In genomic region chr6:139240161-139241010, GRCh38 we compare ENCODE assay signal across 9 cellular contexts. TPM values are rescaled to one million over a fixed set of nuclear protein-coding genes. Genes with fewer than 3 reads are reported as not detected.
DNase-seq lines count a peak whose midpoint lies in the region; ATAC-seq and TF ChIP-seq lines count a peak whose summit lies in the region.
"Had no signal": no experiment of that assay in that cellular context is flagged by ENCODE, and none has a peak within 500 bp of the region (broad histone marks: within the 10 kb centered on the region; RNA-seq: fewer than 3 reads in every experiment).

No MANE protein-coding gene starts in this region.

- H3K36me3 ChIP-seq in heart right ventricle (peaks cover 0 to 48% (median 0%) of the 10 kb centered on the region in 9 donors), SJCRH30 (no peaks in the 10 kb centered on the region), aorta (ENCODE audit: control insufficient read depth in 1 of 2, insufficient read depth in 2 of 2, low read length in 1 of 2) (no peaks in the 10 kb centered on the region)

- H3K9me3 ChIP-seq in heart right ventricle (no peaks in the 10 kb centered on the region), SJCRH30 (replicated peaks) (no peaks in the 10 kb centered on the region), aorta (ENCODE audit: control insufficient read depth, low read length) (no peaks in the 10 kb centered on the region)

- H3K27ac ChIP-seq in heart right ventricle (peak overlapping the region in 6 of 10 donors; percentile 6 to 47 (median 21)), SJCRH30 (no peak overlapping the region), aorta (ENCODE audit: low read depth in 1 of 2, low read length in 2 of 2) (peak overlapping the region; percentile 76 to 80)

- H3K4me3 ChIP-seq in heart right ventricle (no peak overlapping the region), SJCRH30 (no peak overlapping the region), aorta (ENCODE audit: low read length in 2 of 2) (no peak overlapping the region)

- TF ChIP-seq CTCF in heart right ventricle (IDR thresholded peaks at IDR 0.05): no peak

- DNase-seq in heart right ventricle: no peak
- no peak for DNase-seq in left ventricle myocardium superior
- peak; percentile 45 to 58 for DNase-seq in SJCRH30
- DNase-seq in glomerular endothelial cell (ENCODE audit: extremely low read depth, low read depth, low spot score): peak; percentile 51
- DNase-seq in aorta: no peak
- no peak for DNase-seq in HuH-7 (ENCODE audit: low spot score)
- DNase-seq: activated effector memory CD4-positive, alpha-beta T cell treated with anti-CD3 and anti-CD28 coated beads, Interleukin-2, amount 50 U/mL, for 16 hours had no signal

- H3K4me1 ChIP-seq in heart right ventricle: peaks cover 0 to 24% (median 9%) of the 10 kb centered on the region in 9 donors
- peaks cover 9% of the 10 kb centered on the region; the same call in 1 of the 2 replicates for H3K4me1 ChIP-seq in SJCRH30
- H3K4me1 ChIP-seq in aorta (ENCODE audit: control insufficient read depth in 1 of 2, insufficient read depth in 2 of 2, low read length in 2 of 2): peaks cover 0 to 10% of the 10 kb centered on the region in 2 donors

- ATAC-seq in heart right ventricle: peak in 1 of 8 donors; percentile 27
- no peak for ATAC-seq in left ventricle myocardium superior
- ATAC-seq in aorta (ENCODE audit: low FRiP score): peak; percentile 68
- ATAC-seq in HG03439 (IDR thresholded peaks at IDR 0.05; ENCODE audit: unreplicated experiment): no peak
- no peak for ATAC-seq in GM19467 (IDR thresholded peaks at IDR 0.05; ENCODE audit: unreplicated experiment)

- WGBS in heart right ventricle, 2 donors: 31 to 43% methylated on average over 2 of the region's 2 CpGs
- WGBS in aorta, 2 donors: 0 to 5% methylated on average over 2 of the region's 2 CpGs

- intact Hi-C loops in heart right ventricle (cut with DNase I): no loop called here
- intact Hi-C loops in left ventricle myocardium superior (cut with micrococcal nuclease): no loop called here
- intact Hi-C loops in aorta (cut with DNase I): loop anchor here in 1 of 2 donors (5.0 kb wide), 1 partner anchor 97 kb away; no protein-coding TSS in a partner anchor

- H3K27me3 ChIP-seq in heart right ventricle (no peaks in the 10 kb centered on the region), SJCRH30 (no peaks in the 10 kb centered on the region), aorta (ENCODE audit: control insufficient read depth in 1 of 2, insufficient read depth in 2 of 2, low read length in 1 of 2) (no peaks in the 10 kb centered on the region)

RNA-seq across cellular contexts. Expression of gene TXLNB, which starts 51.4 kb away (rescaled TPM):
- 100 to 1,000 TPM in 9 of 10 donors, 10 to 100 TPM in 1; 93.3 to 156 (median 140) TPM for total RNA-seq in heart right ventricle
- polyA plus RNA-seq in heart right ventricle: 10 to 100 TPM in 1 of 2 donors, 1 to 10 TPM in 1; 6.2 to 35.0 TPM
- total RNA-seq in left ventricle myocardium superior: 133 TPM
- 0.73 and 1.0 TPM in 2 replicates for total RNA-seq in SJCRH30 (2014; rRNA removed; shearing (Covaris generic))
- total RNA-seq in glomerular endothelial cell: 0.73 and 0.99 TPM in 2 replicates
- total RNA-seq in aorta: 1 to 10 TPM; 1.5 to 3.4 TPM
- under 1 TPM; 0.10 to 0.63 TPM for polyA plus RNA-seq in aorta

Comparison
In these comparisons a context has a peak if more than half of its experiments do, and no peak if none do; other contexts are left out.
1. DNase-seq: peak in SJCRH30 (2 of 2) and glomerular endothelial cell (single experiment); none in heart right ventricle (0 of 2), left ventricle myocardium superior (single experiment), aorta (0 of 2) and HuH-7 (single experiment).
2. RNA of gene TXLNB, which starts 51.4 kb away (total RNA-seq): 93.3 to 156 TPM in heart right ventricle and 133 TPM in left ventricle myocardium superior (single experiment); 1.5 to 3.4 TPM in aorta, 0.73 to 1.0 TPM in SJCRH30 and 0.73 to 0.99 TPM in glomerular endothelial cell; every median in the first group is over 10 times any median in the second.